Comparison of ENCODE assay signal across 1 cellular context in genomic region chr6:53321701-53322100, GRCh38.
TF ChIP-seq lines count a peak whose summit lies in the region.

No MANE protein-coding gene starts in this region.

TF ChIP-seq in IMR-90, 13 proteins besides CTCF, POLR2A, EP300 and RAD21 (continued from another document):
- no peak for TF ChIP-seq USF2 (IDR thresholded peaks at IDR 0.05; ENCODE audit: low read depth, low read length)
- TF ChIP-seq MXI1 (IDR thresholded peaks at IDR 0.05; ENCODE audit: borderline replicate concordance, low read depth, low read length): no peak
- no peak for TF ChIP-seq FOS (IDR thresholded peaks at IDR 0.05; ENCODE audit: low read depth, low read length)
- TF ChIP-seq, protein P1, sequence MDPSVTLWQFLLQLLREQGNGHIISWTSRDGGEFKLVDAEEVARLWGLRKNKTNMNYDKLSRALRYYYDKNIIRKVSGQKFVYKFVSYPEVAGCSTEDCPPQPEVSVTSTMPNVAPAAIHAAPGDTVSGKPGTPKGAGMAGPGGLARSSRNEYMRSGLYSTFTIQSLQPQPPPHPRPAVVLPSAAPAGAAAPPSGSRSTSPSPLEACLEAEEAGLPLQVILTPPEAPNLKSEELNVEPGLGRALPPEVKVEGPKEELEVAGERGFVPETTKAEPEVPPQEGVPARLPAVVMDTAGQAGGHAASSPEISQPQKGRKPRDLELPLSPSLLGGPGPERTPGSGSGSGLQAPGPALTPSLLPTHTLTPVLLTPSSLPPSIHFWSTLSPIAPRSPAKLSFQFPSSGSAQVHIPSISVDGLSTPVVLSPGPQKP (IDR thresholded peaks at IDR 0.05; ENCODE audit: borderline replicate concordance, low read depth, low read length): no peak
- no peak for TF ChIP-seq CHD1 (IDR thresholded peaks at IDR 0.05; ENCODE audit: low read depth, low read length)
- no peak for TF ChIP-seq NFE2L2 (IDR thresholded peaks at IDR 0.05; ENCODE audit: low read depth, low read length)
- TF ChIP-seq MAFK (IDR thresholded peaks at IDR 0.05; ENCODE audit: low read depth, low read length): no peak
- no peak for TF ChIP-seq RFX5 (IDR thresholded peaks at IDR 0.05; ENCODE audit: low read depth, low read length)
